In the genomic region with DNA sequence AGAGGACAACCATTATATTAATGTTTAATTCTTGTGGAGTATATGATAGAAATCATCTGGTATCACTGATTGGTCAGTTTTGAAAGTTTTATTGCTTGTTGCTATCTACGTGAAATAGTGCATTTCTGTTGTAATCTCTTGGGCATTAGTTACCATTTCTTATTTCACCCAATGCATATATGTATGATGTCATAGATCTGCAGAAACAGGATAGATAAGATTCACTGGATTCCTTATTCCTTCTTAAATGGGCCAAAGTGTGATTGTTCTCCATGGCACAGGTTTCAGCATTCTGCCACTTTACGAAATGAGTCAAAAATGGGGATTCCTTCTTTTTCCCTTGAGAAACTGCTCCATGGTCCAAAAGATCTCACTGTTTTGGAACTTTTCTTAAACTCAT, we compare ENCODE assay signal across 2 cellular contexts.
TF ChIP-seq lines count a peak whose summit lies in the region.

No MANE protein-coding gene starts in this region.

TF ChIP-seq in HepG2, 621 proteins besides CTCF, POLR2A, EP300 and RAD21:
- TF ChIP-seq ATF7 (IDR thresholded peaks at IDR 0.05) (peak; percentile 86), ATF7 (CRISPR knock-in tag; IDR thresholded peaks at IDR 0.05) (no peak)
- TF ChIP-seq, protein P1, sequence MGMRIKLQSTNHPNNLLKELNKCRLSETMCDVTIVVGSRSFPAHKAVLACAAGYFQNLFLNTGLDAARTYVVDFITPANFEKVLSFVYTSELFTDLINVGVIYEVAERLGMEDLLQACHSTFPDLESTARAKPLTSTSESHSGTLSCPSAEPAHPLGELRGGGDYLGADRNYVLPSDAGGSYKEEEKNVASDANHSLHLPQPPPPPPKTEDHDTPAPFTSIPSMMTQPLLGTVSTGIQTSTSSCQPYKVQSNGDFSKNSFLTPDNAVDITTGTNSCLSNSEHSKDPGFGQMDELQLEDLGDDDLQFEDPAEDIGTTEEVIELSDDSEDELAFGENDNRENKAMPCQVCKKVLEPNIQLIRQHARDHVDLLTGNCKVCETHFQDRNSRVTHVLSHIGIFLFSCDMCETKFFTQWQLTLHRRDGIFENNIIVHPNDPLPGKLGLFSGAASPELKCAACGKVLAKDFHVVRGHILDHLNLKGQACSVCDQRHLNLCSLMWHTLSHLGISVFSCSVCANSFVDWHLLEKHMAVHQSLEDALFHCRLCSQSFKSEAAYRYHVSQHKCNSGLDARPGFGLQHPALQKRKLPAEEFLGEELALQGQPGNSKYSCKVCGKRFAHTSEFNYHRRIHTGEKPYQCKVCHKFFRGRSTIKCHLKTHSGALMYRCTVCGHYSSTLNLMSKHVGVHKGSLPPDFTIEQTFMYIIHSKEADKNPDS (CRISPR knock-in tag; IDR thresholded peaks at IDR 0.05): no peak

TF ChIP-seq in HEK293, 187 proteins besides CTCF, POLR2A, EP300 and RAD21:
- no peak for TF ChIP-seq ZNF391 (tag by site-specific recombination; IDR thresholded peaks at IDR 0.05; ENCODE audit: borderline replicate concordance, low read depth)
- TF ChIP-seq ZNF324 (tag by site-specific recombination; IDR thresholded peaks at IDR 0.05): no peak
- TF ChIP-seq, protein P2, sequence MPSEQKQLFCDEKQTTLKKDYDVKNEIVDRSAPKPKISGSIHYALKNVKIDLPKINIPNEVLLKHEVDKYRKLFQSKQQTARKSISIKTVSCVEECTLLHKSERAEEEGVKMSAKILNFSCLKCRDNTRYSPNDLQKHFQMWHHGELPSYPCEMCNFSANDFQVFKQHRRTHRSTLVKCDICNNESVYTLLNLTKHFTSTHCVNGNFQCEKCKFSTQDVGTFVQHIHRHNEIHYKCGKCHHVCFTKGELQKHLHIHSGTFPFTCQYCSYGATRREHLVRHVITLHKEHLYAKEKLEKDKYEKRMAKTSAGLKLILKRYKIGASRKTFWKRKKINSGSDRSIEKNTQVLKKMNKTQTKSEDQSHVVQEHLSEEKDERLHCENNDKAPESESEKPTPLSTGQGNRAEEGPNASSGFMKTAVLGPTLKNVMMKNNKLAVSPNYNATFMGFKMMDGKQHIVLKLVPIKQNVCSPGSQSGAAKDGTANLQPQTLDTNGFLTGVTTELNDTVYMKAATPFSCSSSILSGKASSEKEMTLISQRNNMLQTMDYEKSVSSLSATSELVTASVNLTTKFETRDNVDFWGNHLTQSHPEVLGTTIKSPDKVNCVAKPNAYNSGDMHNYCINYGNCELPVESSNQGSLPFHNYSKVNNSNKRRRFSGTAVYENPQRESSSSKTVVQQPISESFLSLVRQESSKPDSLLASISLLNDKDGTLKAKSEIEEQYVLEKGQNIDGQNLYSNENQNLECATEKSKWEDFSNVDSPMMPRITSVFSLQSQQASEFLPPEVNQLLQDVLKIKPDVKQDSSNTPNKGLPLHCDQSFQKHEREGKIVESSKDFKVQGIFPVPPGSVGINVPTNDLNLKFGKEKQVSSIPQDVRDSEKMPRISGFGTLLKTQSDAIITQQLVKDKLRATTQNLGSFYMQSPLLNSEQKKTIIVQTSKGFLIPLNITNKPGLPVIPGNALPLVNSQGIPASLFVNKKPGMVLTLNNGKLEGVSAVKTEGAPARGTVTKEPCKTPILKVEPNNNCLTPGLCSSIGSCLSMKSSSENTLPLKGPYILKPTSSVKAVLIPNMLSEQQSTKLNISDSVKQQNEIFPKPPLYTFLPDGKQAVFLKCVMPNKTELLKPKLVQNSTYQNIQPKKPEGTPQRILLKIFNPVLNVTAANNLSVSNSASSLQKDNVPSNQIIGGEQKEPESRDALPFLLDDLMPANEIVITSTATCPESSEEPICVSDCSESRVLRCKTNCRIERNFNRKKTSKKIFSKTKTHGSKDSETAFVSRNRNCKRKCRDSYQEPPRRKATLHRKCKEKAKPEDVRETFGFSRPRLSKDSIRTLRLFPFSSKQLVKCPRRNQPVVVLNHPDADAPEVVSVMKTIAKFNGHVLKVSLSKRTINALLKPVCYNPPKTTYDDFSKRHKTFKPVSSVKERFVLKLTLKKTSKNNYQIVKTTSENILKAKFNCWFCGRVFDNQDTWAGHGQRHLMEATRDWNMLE (tag by site-specific recombination; conservative IDR thresholded peaks at IDR 0.05; ENCODE audit: low read depth): no peak
- 0 out of 2 replicates have a peak, but pooled peaks have one; percentile 12 for TF ChIP-seq ZNF629 (tag by site-specific recombination; IDR thresholded peaks at IDR 0.05)
- TF ChIP-seq, protein P3, sequence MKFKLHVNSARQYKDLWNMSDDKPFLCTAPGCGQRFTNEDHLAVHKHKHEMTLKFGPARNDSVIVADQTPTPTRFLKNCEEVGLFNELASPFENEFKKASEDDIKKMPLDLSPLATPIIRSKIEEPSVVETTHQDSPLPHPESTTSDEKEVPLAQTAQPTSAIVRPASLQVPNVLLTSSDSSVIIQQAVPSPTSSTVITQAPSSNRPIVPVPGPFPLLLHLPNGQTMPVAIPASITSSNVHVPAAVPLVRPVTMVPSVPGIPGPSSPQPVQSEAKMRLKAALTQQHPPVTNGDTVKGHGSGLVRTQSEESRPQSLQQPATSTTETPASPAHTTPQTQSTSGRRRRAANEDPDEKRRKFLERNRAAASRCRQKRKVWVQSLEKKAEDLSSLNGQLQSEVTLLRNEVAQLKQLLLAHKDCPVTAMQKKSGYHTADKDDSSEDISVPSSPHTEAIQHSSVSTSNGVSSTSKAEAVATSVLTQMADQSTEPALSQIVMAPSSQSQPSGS (tag by site-specific recombination; IDR thresholded peaks at IDR 0.05; ENCODE audit: low read depth): peak; percentile 75
TF ChIP-seq in HEK293: peak in this region for 2.
